ENCODE assay signal across 14 cellular contexts in genomic region chr1:15957221-15958090, GRCh38. TPM values are rescaled to one million over a fixed set of nuclear protein-coding genes. Genes with fewer than 3 reads are reported as not detected.
A peak's percentile ranks its signal among the peaks of the same experiment; 100 is the strongest.
DNase-seq lines count a peak whose midpoint lies in the region; FAIRE-seq and TF ChIP-seq lines count a peak whose summit lies in the region.
"Had no signal": no experiment of that assay in that cellular context is flagged by ENCODE, and none has a peak within 500 bp of the region (broad histone marks: within the 10 kb centered on the region; RNA-seq: fewer than 3 reads in every experiment).

No MANE protein-coding gene starts in this region.

- no peak overlapping the region for H3K4me3 ChIP-seq in OCI-LY3 (ENCODE audit: low read length)
- H3K4me3 ChIP-seq in H1 (ENCODE audit: extremely low read depth in 1 of 4, insufficient read depth in 2 of 4, low read depth in 3 of 4, low read length in 4 of 4), result no peak overlapping the region
- H3K4me3 ChIP-seq in Caco-2 (ENCODE audit: low read depth, low read length), result no peak overlapping the region
- H3K4me3 ChIP-seq: SK-N-MC, stomach had no signal

- H2BK5ac ChIP-seq in H1 (ENCODE audit: low read depth, low read length), result no peak overlapping the region

- H3K4me1 ChIP-seq in OCI-LY3 (ENCODE audit: low read length), result peaks cover 21% of the 10 kb centered on the region
- H3K4me1 ChIP-seq in H1 (replicated peaks in 1 of 4; ENCODE audit: control insufficient read depth in 3 of 4, insufficient read depth in 4 of 4, low read length in 3 of 4), result peaks cover 6 to 18% (median 11%) of the 10 kb centered on the region in 4 experiments
- H3K4me1 ChIP-seq in Caco-2, result no peaks in the 10 kb centered on the region

- H3K9me3 Mint-ChIP-seq in activated CD4-positive, alpha-beta T cell treated with anti-CD3 and anti-CD28 coated beads, Interleukin-2, amount 10 ng/mL, durations not matched to agents 24 days and 14 days, result no peaks in the 10 kb centered on the region
- H3K9me3 Mint-ChIP-seq in progenitor cell of endocrine pancreas (ENCODE audit: low read depth), result no peaks in the 10 kb centered on the region
- no peaks in the 10 kb centered on the region for H3K9me3 Mint-ChIP-seq in Caco-2 (ENCODE audit: unreplicated experiment)

- H4K5ac ChIP-seq in H1 (ENCODE audit: insufficient read length, low read depth, low read length), result no peak overlapping the region

- no peak overlapping the region for H3K4me2 ChIP-seq in OCI-LY3 (ENCODE audit: low read length)
- H3K4me2 ChIP-seq in H1 (ENCODE audit: insufficient read depth in 1 of 2, low read depth in 2 of 2, low read length in 2 of 2), result no peak overlapping the region

- H3K56ac ChIP-seq in H1 (replicated peaks; ENCODE audit: insufficient read length, low read depth, low read length), result no peak overlapping the region

- TF ChIP-seq POLR2A in H1 (IDR thresholded peaks at IDR 0.05; ENCODE audit: control extremely low read depth in 1 of 2, low read depth in 2 of 2, low read length in 2 of 2), result no peak

- no peak for FAIRE-seq in H1 (lab: Jason Lieb, UNC)

- H3K27me3 ChIP-seq in OCI-LY3 (ENCODE audit: low read depth, low read length) (no peaks in the 10 kb centered on the region), H1 (replicated peaks in 1 of 4; ENCODE audit: control insufficient read depth in 3 of 4, extremely low read depth in 1 of 4, insufficient read depth in 3 of 4, low read length in 3 of 4) (peaks cover 0 to 3% (median under 1%) of the 10 kb centered on the region in 4 experiments; a peak in 2 of 7 replicates), Caco-2 (replicated peaks; ENCODE audit: control insufficient read depth, insufficient read depth, low read length) (no peaks in the 10 kb centered on the region)
- H3K27me3 ChIP-seq: stomach had no signal

- TF ChIP-seq CTCF in OCI-LY3 (IDR thresholded peaks at IDR 0.05; ENCODE audit: low read depth, low read length) (0 out of 2 replicates have a peak, but pooled peaks have one; percentile 7), H1 (IDR thresholded peaks at IDR 0.05; ENCODE audit: control extremely low read depth in 1 of 3, insufficient read depth in 1 of 3, low read depth in 1 of 3, low read length in 3 of 3) (peak; percentile 52 to 75 (median 72)), progenitor cell of endocrine pancreas (IDR thresholded peaks at IDR 0.05; ENCODE audit: unreplicated experiment) (peak; percentile 55), Caco-2 (IDR thresholded peaks at IDR 0.05; ENCODE audit: insufficient read depth in 1 of 2, low read depth in 1 of 2, low read length in 1 of 2, severe bottlenecking in 1 of 2, unreplicated experiment in 1 of 2) (peak in 1 of 2 experiments; percentile 28)

- intact Hi-C loops in activated CD4-positive, alpha-beta T cell treated with anti-CD3 and anti-CD28 coated beads, Interleukin-2, amount 10 ng/mL, durations not matched to agents 24 days and 14 days (cut with micrococcal nuclease), result no loop called here
- intact Hi-C loops in Caco-2 (cut with micrococcal nuclease; ENCODE audit: unreplicated experiment), result no loop called here

- peaks cover 8% of the 10 kb centered on the region for H3K79me2 ChIP-seq in OCI-LY3 (ENCODE audit: low read length)
- H3K79me2 ChIP-seq in H1 (ENCODE audit: control insufficient read depth in 1 of 2, insufficient read depth in 2 of 2, low read length in 2 of 2), result no peaks in the 10 kb centered on the region; a peak in 1 of 4 replicates

- H3K4me1 Mint-ChIP-seq in activated CD4-positive, alpha-beta T cell treated with anti-CD3 and anti-CD28 coated beads, Interleukin-2, amount 10 ng/mL, durations not matched to agents 24 days and 14 days, result peaks cover 74% of the 10 kb centered on the region
- H3K4me1 Mint-ChIP-seq in progenitor cell of endocrine pancreas (ENCODE audit: low read depth) (peaks cover 17% of the 10 kb centered on the region), Caco-2 (ENCODE audit: low read depth, unreplicated experiment) (peaks cover 4% of the 10 kb centered on the region)

- H2AK5ac ChIP-seq in H1 (ENCODE audit: low read depth, low read length), result no peak overlapping the region

- no peaks in the 10 kb centered on the region; the same call in 1 of the 2 replicates for H4K20me1 ChIP-seq in OCI-LY3 (ENCODE audit: insufficient read depth, low read length)
- H4K20me1 ChIP-seq in H1 (replicated peaks in 1 of 2; ENCODE audit: control insufficient read depth in 1 of 2, insufficient read depth in 2 of 2, low read length in 2 of 2), result peaks cover 7 to 14% of the 10 kb centered on the region in 2 experiments

- no peak overlapping the region for H4K91ac ChIP-seq in H1 (replicated peaks; ENCODE audit: insufficient read length, low read length)

- H2AFZ ChIP-seq in OCI-LY3 (ENCODE audit: low read depth, low read length) (no peak overlapping the region), H1 (ENCODE audit: low read length) (no peak overlapping the region)

- peak overlapping the region; percentile 92 for H3K27ac Mint-ChIP-seq in activated CD4-positive, alpha-beta T cell treated with anti-CD3 and anti-CD28 coated beads, Interleukin-2, amount 10 ng/mL, durations not matched to agents 24 days and 14 days
- H3K27ac Mint-ChIP-seq in progenitor cell of endocrine pancreas (peak overlapping the region; percentile 79), Caco-2 (ENCODE audit: unreplicated experiment) (no peak overlapping the region)

- peak overlapping the region; percentile 37; the same call in 1 of the 2 replicates for H2BK20ac ChIP-seq in H1 (ENCODE audit: low read length)

- no peaks in the 10 kb centered on the region for H3K27me3 Mint-ChIP-seq in activated CD4-positive, alpha-beta T cell treated with anti-CD3 and anti-CD28 coated beads, Interleukin-2, amount 10 ng/mL, durations not matched to agents 24 days and 14 days
- H3K27me3 Mint-ChIP-seq in progenitor cell of endocrine pancreas (no peaks in the 10 kb centered on the region), Caco-2 (ENCODE audit: insufficient read depth, unreplicated experiment) (no peaks in the 10 kb centered on the region)

- no peak overlapping the region for H4K8ac ChIP-seq in H1 (ENCODE audit: extremely low read depth, insufficient read depth, low read length)

- H3K4ac ChIP-seq in H1 (replicated peaks; ENCODE audit: insufficient read length, low read depth, low read length), result no peak overlapping the region

- DNase-seq in activated CD4-positive, alpha-beta T cell treated with anti-CD3 and anti-CD28 coated beads, Interleukin-2, amount 10 ng/mL, durations not matched to agents 24 days and 14 days, result no peak
- no peak for DNase-seq in activated CD4-positive, alpha-beta T cell treated with anti-CD3 and anti-CD28 coated beads for 4 hours
- DNase-seq in H1 (ENCODE audit: low read depth in 1 of 2, low spot score in 2 of 2), result peak in 1 of 2 experiments; percentile 76
- no peak for DNase-seq in progenitor cell of endocrine pancreas (ENCODE audit: low spot score, unreplicated experiment)
- no peak for DNase-seq in Caco-2
- DNase-seq in SHP77 (lab: John Stamatoyannopoulos, UW), result no peak
- DNase-seq in midbrain (lab: John Stamatoyannopoulos, UW), result no peak
- DNase-seq: left cardiac atrium, NCI-H2081, stomach had no signal

- POLR2A ChIA-PET in H1 (lab: Charles Lee; ENCODE audit: partially characterized antibody) (interaction anchor here (0.6 to 1.8 kb wide), 3 partner anchors 7 to 52 kb away, joined by 3 to 4 read pairs (median 3); no protein-coding TSS in a partner anchor), Caco-2 (lab: Charles Lee) (no interaction called here)

- H3K79me1 ChIP-seq in H1 (ENCODE audit: low read depth, low read length), result peaks cover 3% of the 10 kb centered on the region; the same call in 1 of the 2 replicates

- BruUV-seq in Caco-2 (replicated peaks; lab: Mats Ljungman, UMichigan), result no TSS peak

- no peak overlapping the region for H2BK12ac ChIP-seq in H1 (ENCODE audit: low read depth, low read length)

- CTCF ChIA-PET in H1 (lab: Charles Lee; ENCODE audit: partially characterized antibody) (interaction anchor here (0.5 to 5.9 kb wide), 37 partner anchors 8 to 268 kb away, joined by 3 to 53 read pairs (median 4); partner anchors contain the start of gene ZBTB17), Caco-2 (lab: Charles Lee) (interaction anchor here (0.5 kb wide), 1 partner anchor 69 kb away, joined by 5 read pairs; no protein-coding TSS in a partner anchor)

- TF ChIP-seq RAD21 in H1 (IDR thresholded peaks at IDR 0.05 in 1 of 2, conservative IDR thresholded peaks at IDR 0.05 in 1 of 2; ENCODE audit: low read depth in 2 of 2, low read length in 2 of 2), result peak; percentile 34 to 60; a peak in 3 of 4 replicates

- no peak overlapping the region for H3K23ac ChIP-seq in H1 (ENCODE audit: insufficient read length)

- H3K36me3 Mint-ChIP-seq in activated CD4-positive, alpha-beta T cell treated with anti-CD3 and anti-CD28 coated beads, Interleukin-2, amount 10 ng/mL, durations not matched to agents 24 days and 14 days (ENCODE audit: low read depth), result peaks cover 57% of the 10 kb centered on the region
- H3K36me3 Mint-ChIP-seq in progenitor cell of endocrine pancreas (ENCODE audit: insufficient read depth), result peaks cover 3% of the 10 kb centered on the region
- H3K36me3 Mint-ChIP-seq in Caco-2 (ENCODE audit: insufficient read depth, unreplicated experiment), result peaks cover 8% of the 10 kb centered on the region

- H3K14ac ChIP-seq in H1 (ENCODE audit: insufficient read length), result no peak overlapping the region

- TF ChIP-seq EP300 in H1 (IDR thresholded peaks at IDR 0.05; ENCODE audit: borderline replicate concordance in 1 of 2, low read depth in 2 of 2, low read length in 2 of 2), result no peak

- H3K36me3 ChIP-seq in OCI-LY3 (replicated peaks; ENCODE audit: low read depth, low read length), result peaks cover 3% of the 10 kb centered on the region
- no peaks in the 10 kb centered on the region for H3K36me3 ChIP-seq in H1 (ENCODE audit: control insufficient read depth in 2 of 4, insufficient read depth in 4 of 4, low read length in 3 of 4)
- H3K36me3 ChIP-seq in Caco-2 (ENCODE audit: control insufficient read depth, insufficient read depth, low read length), result no peaks in the 10 kb centered on the region

- H3K23me2 ChIP-seq in H1 (ENCODE audit: low read depth, low read length), result no peaks in the 10 kb centered on the region; the same call in 1 of the 2 replicates

- no peak overlapping the region for H3K18ac ChIP-seq in H1 (ENCODE audit: extremely low read depth, low read length)

- no peak overlapping the region for H2BK15ac ChIP-seq in H1 (ENCODE audit: low read length)

- H3K9me3 ChIP-seq in OCI-LY3 (ENCODE audit: insufficient read depth, low read length) (no peaks in the 10 kb centered on the region), H1 (ENCODE audit: insufficient read depth in 2 of 2, low read depth in 1 of 2, low read length in 1 of 2) (no peaks in the 10 kb centered on the region), Caco-2 (no peaks in the 10 kb centered on the region)
- H3K9me3 ChIP-seq: stomach had no signal

- H3K4me3 Mint-ChIP-seq in activated CD4-positive, alpha-beta T cell treated with anti-CD3 and anti-CD28 coated beads, Interleukin-2, amount 10 ng/mL, durations not matched to agents 24 days and 14 days, result peak overlapping the region; percentile 23
- H3K4me3 Mint-ChIP-seq in progenitor cell of endocrine pancreas (ENCODE audit: low read depth) (no peak overlapping the region), Caco-2 (ENCODE audit: unreplicated experiment) (no peak overlapping the region)

- H3K9ac ChIP-seq in OCI-LY3 (ENCODE audit: low read length), result no peak overlapping the region
- no peak overlapping the region; a peak in 1 of 7 replicates for H3K9ac ChIP-seq in H1 (replicated peaks in 1 of 4; ENCODE audit: extremely low read depth in 1 of 4, low read depth in 3 of 4, low read length in 3 of 4)

- 72% methylated on average over 15 of the region's 15 CpGs; no CpG with 5 or more reads in 1 of the 2 experiments for WGBS in H1 (ENCODE audit: extremely low coverage in 1 of 2, insufficient coverage in 1 of 2, insufficient read length in 1 of 2, insufficient replicate concordance in 2 of 2, low coverage in 1 of 2, low lambda C conversion rate in 2 of 2, missing lambda C conversion rate in 1 of 2), 2 experiments

- no peak overlapping the region for H2BK120ac ChIP-seq in H1 (replicated peaks; ENCODE audit: low read depth, low read length)

- no peak overlapping the region for H3K27ac ChIP-seq in OCI-LY3 (ENCODE audit: low read length)
- H3K27ac ChIP-seq in H1 (ENCODE audit: low read depth, low read length), result no peak overlapping the region
- H3K27ac ChIP-seq: C4-2B, SK-N-MC had no signal

RNA-seq across cellular contexts. Expression of gene ZBTB17, which starts 18.4 kb away (rescaled TPM):
- 60.9 and 63.9 TPM in 2 replicates for total RNA-seq in activated CD4-positive, alpha-beta T cell treated with anti-CD3 and anti-CD28 coated beads, Interleukin-2, amount 10 ng/mL, durations not matched to agents 24 days and 14 days
- 24.3 and 24.7 TPM in 2 replicates for total RNA-seq in H1 (2021; fragmentation: NEBNext Ultra II Directional; extraction: Animal tissue kit (Norgen Biotek cat#: 25700))
- 36.2 and 58.6 TPM in 2 replicates for polyA plus RNA-seq in H1 (2011; rRNA removed)
- polyA plus RNA-seq in H1 (2011; cell fraction: cytosol; rRNA removed), result 44.4 TPM
- 137 TPM for polyA plus RNA-seq in H1 (2011; cell fraction: nucleus; rRNA removed)
- polyA plus RNA-seq in H1 (2012, experiment 1 of 2), result 14.4 to 31.6 TPM (median 26.8 TPM) in 4 replicates
- 25.5 TPM for polyA plus RNA-seq in H1 (2012, experiment 2 of 2)
- 17.0 TPM for polyA plus RNA-seq in H1 (2013, experiment 1 of 2)
- polyA plus RNA-seq in H1 (2013, experiment 2 of 2), result 16.2 TPM
- 27.1 and 35.6 TPM in 2 replicates for polyA minus RNA-seq in H1 (2011; rRNA and poly(A)+ RNA removed)
- polyA minus RNA-seq in H1 (2011; cell fraction: cytosol; rRNA and poly(A)+ RNA removed), result 20.1 TPM
- polyA minus RNA-seq in H1 (2011; cell fraction: nucleus; rRNA and poly(A)+ RNA removed), result 32.4 TPM
- 52.6 and 57.7 TPM in 2 replicates for total RNA-seq in progenitor cell of endocrine pancreas
- 21.5 and 23.5 TPM in 2 replicates for total RNA-seq in Caco-2 (2022)

RNA-seq across cellular contexts. Expression of gene SRARP, which starts 46.6 kb away (rescaled TPM):
- not detected in 2 replicates for total RNA-seq in activated CD4-positive, alpha-beta T cell treated with anti-CD3 and anti-CD28 coated beads, Interleukin-2, amount 10 ng/mL, durations not matched to agents 24 days and 14 days
- not detected in 2 replicates for total RNA-seq in H1 (2021; fragmentation: NEBNext Ultra II Directional; extraction: Animal tissue kit (Norgen Biotek cat#: 25700))
- polyA plus RNA-seq in H1 (2011; rRNA removed), result not detected in 2 replicates
- not detected for polyA plus RNA-seq in H1 (2011; cell fraction: cytosol; rRNA removed)
- not detected for polyA plus RNA-seq in H1 (2011; cell fraction: nucleus; rRNA removed)
- polyA plus RNA-seq in H1 (2012, experiment 1 of 2), result not detected in 4 replicates
- not detected for polyA plus RNA-seq in H1 (2012, experiment 2 of 2)
- not detected for polyA plus RNA-seq in H1 (2013, experiment 1 of 2)
- 0.02 TPM for polyA plus RNA-seq in H1 (2013, experiment 2 of 2)
- not detected in 2 replicates for polyA minus RNA-seq in H1 (2011; rRNA and poly(A)+ RNA removed)
- not detected for polyA minus RNA-seq in H1 (2011; cell fraction: cytosol; rRNA and poly(A)+ RNA removed)
- not detected for polyA minus RNA-seq in H1 (2011; cell fraction: nucleus; rRNA and poly(A)+ RNA removed)
- not detected in 2 replicates for total RNA-seq in progenitor cell of endocrine pancreas
- 0.16 TPM in 1 of 2 replicates, not detected in the other for total RNA-seq in Caco-2 (2022)
- total RNA-seq: skeletal muscle tissue, stomach had no signal
